28 cellular contexts compared by ENCODE assay signal in the genomic region with DNA sequence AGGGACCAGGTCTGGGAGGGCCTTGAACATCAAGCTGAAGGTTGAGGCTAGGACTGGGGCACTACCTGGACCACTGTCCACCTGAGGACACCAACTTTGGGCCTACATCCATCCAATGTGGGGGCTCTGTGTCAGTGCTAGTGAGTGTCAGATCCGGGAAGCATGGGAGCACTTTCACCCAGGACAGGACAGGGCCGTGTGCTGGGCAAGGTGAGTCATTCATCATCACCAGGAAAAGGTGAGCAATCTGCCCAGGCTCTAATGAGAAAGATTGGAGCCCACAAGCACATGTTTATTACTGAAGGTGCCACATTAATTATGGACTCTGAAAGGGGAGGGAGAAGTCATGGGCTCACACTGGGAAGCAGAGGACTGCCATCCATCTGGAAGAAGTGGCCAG. TPM values are rescaled to one million over a fixed set of nuclear protein-coding genes. Genes with fewer than 3 reads are reported as not detected.
A peak's percentile ranks its signal among the peaks of the same experiment; 100 is the strongest.
DNase-seq lines count a peak whose midpoint lies in the region; ATAC-seq, FAIRE-seq and TF ChIP-seq lines count a peak whose summit lies in the region.
"Had no signal": no experiment of that assay in that cellular context is flagged by ENCODE, and none has a peak within 500 bp of the region (broad histone marks: within the 10 kb centered on the region; RNA-seq: fewer than 3 reads in every experiment).

No MANE protein-coding gene starts in this region.

- H3K27me3 ChIP-seq in bronchial epithelial cell (ENCODE audit: control insufficient read depth, insufficient read depth, low read length), result peaks cover 2% of the 10 kb centered on the region
- H3K27me3 ChIP-seq in GM23338 (ENCODE audit: insufficient read depth), result no peaks in the 10 kb centered on the region
- H3K27me3 ChIP-seq: BLaER1 had no signal

- H3K4me3 ChIP-seq in bronchial epithelial cell (ENCODE audit: low read depth, low read length) (no peak overlapping the region), GM23338 (no peak overlapping the region)
- H3K4me3 ChIP-seq: BLaER1, GM23248, HAP-1 had no signal

- H3K36me3 ChIP-seq in bronchial epithelial cell (ENCODE audit: control insufficient read depth, insufficient read depth, low read length) (no peaks in the 10 kb centered on the region), GM23338 (ENCODE audit: insufficient read depth) (no peaks in the 10 kb centered on the region)
- H3K36me3 ChIP-seq: BLaER1, HAP-1 had no signal

- TF ChIP-seq CTCF in bronchial epithelial cell (IDR thresholded peaks at IDR 0.05; ENCODE audit: insufficient read depth, low read length, severe bottlenecking) (no peak), GM23338 (conservative IDR thresholded peaks at IDR 0.05; ENCODE audit: low read depth in 2 of 2) (no peak)

- no peaks in the 10 kb centered on the region; the same call in 2 of the 3 replicates for H3K4me1 Mint-ChIP-seq in GM23338
- H3K4me1 Mint-ChIP-seq in activated T-cell treated with anti-CD3 and anti-CD28 coated beads, Interleukin-2, amount 50 U/mL, for 24 hours (ENCODE audit: low read depth), result no peaks in the 10 kb centered on the region
- H3K4me1 Mint-ChIP-seq: CD4-positive, CD25-positive, alpha-beta regulatory T cell had no signal

- H3K27me3 Mint-ChIP-seq in GM23338 (ENCODE audit: insufficient read depth, low read depth, poor library complexity), result no peaks in the 10 kb centered on the region
- peaks cover 28% of the 10 kb centered on the region for H3K27me3 Mint-ChIP-seq in activated T-cell treated with anti-CD3 and anti-CD28 coated beads, Interleukin-2, amount 50 U/mL, for 24 hours

- FAIRE-seq in HTR-8/SVneo (lab: Jason Lieb, UNC), result peak; percentile 46
- FAIRE-seq in bronchial epithelial cell (lab: Jason Lieb, UNC), result peak; percentile 55
- peak; percentile 42 for FAIRE-seq in urothelium cell line (lab: Jason Lieb, UNC)
- FAIRE-seq: A204.1, GM18507 had no signal

- H3K27ac Mint-ChIP-seq in GM23338, result no peak overlapping the region
- H3K27ac Mint-ChIP-seq in activated T-cell treated with anti-CD3 and anti-CD28 coated beads, Interleukin-2, amount 50 U/mL, for 24 hours, result no peak overlapping the region

- H3K9me3 Mint-ChIP-seq in GM23338, result no peaks in the 10 kb centered on the region
- no peaks in the 10 kb centered on the region for H3K9me3 Mint-ChIP-seq in activated T-cell treated with anti-CD3 and anti-CD28 coated beads, Interleukin-2, amount 50 U/mL, for 24 hours

- peaks cover 12% of the 10 kb centered on the region for H3K9me2 ChIP-seq in GM23338 (ENCODE audit: insufficient read depth)

- H3K4me3 Mint-ChIP-seq in GM23338, result no peak overlapping the region
- no peak overlapping the region for H3K4me3 Mint-ChIP-seq in activated T-cell treated with anti-CD3 and anti-CD28 coated beads, Interleukin-2, amount 50 U/mL, for 24 hours
- H3K4me3 Mint-ChIP-seq: CD4-positive, CD25-positive, alpha-beta regulatory T cell had no signal

- H3K4me2 ChIP-seq in GM23338, result no peak overlapping the region
- H3K4me2 ChIP-seq: BLaER1 had no signal

- H4K20me1 ChIP-seq in GM23338 (replicated peaks; ENCODE audit: insufficient read depth), result no peaks in the 10 kb centered on the region
- H4K20me1 ChIP-seq: BLaER1 had no signal

- no peak for DNase-seq in HTR-8/SVneo (ENCODE audit: insufficient read length, low spot score)
- DNase-seq in bronchial epithelial cell (ENCODE audit: low read depth), result peak; percentile 83
- peak; percentile 26 for DNase-seq in islet precursor cell
- no peak for DNase-seq in urothelium cell line (ENCODE audit: low spot score)
- DNase-seq in GM23338 (ENCODE audit: low spot score), result no peak
- DNase-seq in activated T-cell treated with anti-CD3 and anti-CD28 coated beads, Interleukin-2, amount 50 U/mL, for 24 hours, result no peak
- no peak for DNase-seq in NCI-H526 (lab: John Stamatoyannopoulos, UW)
- DNase-seq: CD4-positive, CD25-positive, alpha-beta regulatory T cell; DMS153; GM23248; IMR-90; KG1; NCI-H1048; NCI-H1417 treated with DMSO at 0.1 percent for 48 hours; NCI-H187; NCI-H2081 treated with DMSO at 0.1 percent for 48 hours; NCI-H2171; NCI-H226; NCI-H510A treated with DMSO at 0.1 percent for 48 hours; NCI-H82; NK-92 treated with Interleukin-12 subunit alpha and Interleukin-12 subunit beta, amount 100 ng/mL, for 24 hours; RPMI8226; SHP77 treated with DMSO at 0.1 percent for 48 hours had no signal

- no peak for ATAC-seq in GM23338

- H3K79me2 ChIP-seq in GM23338 (replicated peaks; ENCODE audit: insufficient read depth), result no peaks in the 10 kb centered on the region

- no peaks in the 10 kb centered on the region for H3K4me1 ChIP-seq in GM23338 (ENCODE audit: insufficient read depth)
- H3K4me1 ChIP-seq: BLaER1, HAP-1 had no signal

- H3F3A ChIP-seq in GM23338 (replicated peaks; ENCODE audit: low read depth), result no peaks in the 10 kb centered on the region

- no peaks in the 10 kb centered on the region for H3K36me3 Mint-ChIP-seq in GM23338 (ENCODE audit: low read depth)
- H3K36me3 Mint-ChIP-seq in activated T-cell treated with anti-CD3 and anti-CD28 coated beads, Interleukin-2, amount 50 U/mL, for 24 hours (ENCODE audit: low read depth), result no peaks in the 10 kb centered on the region
- H3K36me3 Mint-ChIP-seq: CD4-positive, CD25-positive, alpha-beta regulatory T cell had no signal

- H2AFZ ChIP-seq in GM23338, result no peak overlapping the region
- H2AFZ ChIP-seq: GM23248 had no signal

- no peak overlapping the region for H3K27ac ChIP-seq in GM23338 (ENCODE audit: low read depth)
- H3K27ac ChIP-seq: BLaER1, GM23248 had no signal

TF ChIP-seq in GM23338, 12 proteins besides CTCF, POLR2A, EP300 and RAD21 (continues in another document):
- no peak for TF ChIP-seq CREB1 (CRISPR knock-in tag; IDR thresholded peaks at IDR 0.05; ENCODE audit: low read depth)
- no peak for TF ChIP-seq EZH2phosphoT487 (IDR thresholded peaks at IDR 0.05; ENCODE audit: unreplicated experiment)
- TF ChIP-seq, protein P1, sequence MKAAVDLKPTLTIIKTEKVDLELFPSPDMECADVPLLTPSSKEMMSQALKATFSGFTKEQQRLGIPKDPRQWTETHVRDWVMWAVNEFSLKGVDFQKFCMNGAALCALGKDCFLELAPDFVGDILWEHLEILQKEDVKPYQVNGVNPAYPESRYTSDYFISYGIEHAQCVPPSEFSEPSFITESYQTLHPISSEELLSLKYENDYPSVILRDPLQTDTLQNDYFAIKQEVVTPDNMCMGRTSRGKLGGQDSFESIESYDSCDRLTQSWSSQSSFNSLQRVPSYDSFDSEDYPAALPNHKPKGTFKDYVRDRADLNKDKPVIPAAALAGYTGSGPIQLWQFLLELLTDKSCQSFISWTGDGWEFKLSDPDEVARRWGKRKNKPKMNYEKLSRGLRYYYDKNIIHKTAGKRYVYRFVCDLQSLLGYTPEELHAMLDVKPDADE (IDR thresholded peaks at IDR 0.05), result no peak
- TF ChIP-seq, protein P2, sequence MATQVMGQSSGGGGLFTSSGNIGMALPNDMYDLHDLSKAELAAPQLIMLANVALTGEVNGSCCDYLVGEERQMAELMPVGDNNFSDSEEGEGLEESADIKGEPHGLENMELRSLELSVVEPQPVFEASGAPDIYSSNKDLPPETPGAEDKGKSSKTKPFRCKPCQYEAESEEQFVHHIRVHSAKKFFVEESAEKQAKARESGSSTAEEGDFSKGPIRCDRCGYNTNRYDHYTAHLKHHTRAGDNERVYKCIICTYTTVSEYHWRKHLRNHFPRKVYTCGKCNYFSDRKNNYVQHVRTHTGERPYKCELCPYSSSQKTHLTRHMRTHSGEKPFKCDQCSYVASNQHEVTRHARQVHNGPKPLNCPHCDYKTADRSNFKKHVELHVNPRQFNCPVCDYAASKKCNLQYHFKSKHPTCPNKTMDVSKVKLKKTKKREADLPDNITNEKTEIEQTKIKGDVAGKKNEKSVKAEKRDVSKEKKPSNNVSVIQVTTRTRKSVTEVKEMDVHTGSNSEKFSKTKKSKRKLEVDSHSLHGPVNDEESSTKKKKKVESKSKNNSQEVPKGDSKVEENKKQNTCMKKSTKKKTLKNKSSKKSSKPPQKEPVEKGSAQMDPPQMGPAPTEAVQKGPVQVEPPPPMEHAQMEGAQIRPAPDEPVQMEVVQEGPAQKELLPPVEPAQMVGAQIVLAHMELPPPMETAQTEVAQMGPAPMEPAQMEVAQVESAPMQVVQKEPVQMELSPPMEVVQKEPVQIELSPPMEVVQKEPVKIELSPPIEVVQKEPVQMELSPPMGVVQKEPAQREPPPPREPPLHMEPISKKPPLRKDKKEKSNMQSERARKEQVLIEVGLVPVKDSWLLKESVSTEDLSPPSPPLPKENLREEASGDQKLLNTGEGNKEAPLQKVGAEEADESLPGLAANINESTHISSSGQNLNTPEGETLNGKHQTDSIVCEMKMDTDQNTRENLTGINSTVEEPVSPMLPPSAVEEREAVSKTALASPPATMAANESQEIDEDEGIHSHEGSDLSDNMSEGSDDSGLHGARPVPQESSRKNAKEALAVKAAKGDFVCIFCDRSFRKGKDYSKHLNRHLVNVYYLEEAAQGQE (IDR thresholded peaks at IDR 0.05; ENCODE audit: unreplicated experiment), result no peak

RNA-seq across cellular contexts. Expression of a gene that starts 39.7 kb away (rescaled TPM):
- total RNA-seq in bronchial epithelial cell, result not detected in 2 replicates
- 0.21 TPM in 1 of 2 replicates, not detected in the other for total RNA-seq in GM23338 (2014; rRNA removed; shearing (Covaris generic))
- 0.40 and 0.66 TPM in 2 replicates for polyA plus RNA-seq in GM23338 (2016; fragmentation: Nextera tagmentation; extraction: Ambion mirVana)
- total RNA-seq: CD4-positive, CD25-positive, alpha-beta regulatory T cell; GM23248; IMR-90 had no signal
- polyA plus RNA-seq: AG04450, GM23248, IMR-90 had no signal

Comparison
In these comparisons a context has a peak if more than half of its experiments do, and no peak if none do; other contexts are left out.
1. DNase-seq: peak in bronchial epithelial cell (single experiment) and islet precursor cell (single experiment); none in HTR-8/SVneo (single experiment), urothelium cell line (single experiment), GM23338 (single experiment), activated T-cell treated with anti-CD3 and anti-CD28 coated beads, Interleukin-2, amount 50 U/mL, for 24 hours (single experiment) and NCI-H526 (0 of 2).